1 cellular context compared by ENCODE assay signal in the genomic region with DNA sequence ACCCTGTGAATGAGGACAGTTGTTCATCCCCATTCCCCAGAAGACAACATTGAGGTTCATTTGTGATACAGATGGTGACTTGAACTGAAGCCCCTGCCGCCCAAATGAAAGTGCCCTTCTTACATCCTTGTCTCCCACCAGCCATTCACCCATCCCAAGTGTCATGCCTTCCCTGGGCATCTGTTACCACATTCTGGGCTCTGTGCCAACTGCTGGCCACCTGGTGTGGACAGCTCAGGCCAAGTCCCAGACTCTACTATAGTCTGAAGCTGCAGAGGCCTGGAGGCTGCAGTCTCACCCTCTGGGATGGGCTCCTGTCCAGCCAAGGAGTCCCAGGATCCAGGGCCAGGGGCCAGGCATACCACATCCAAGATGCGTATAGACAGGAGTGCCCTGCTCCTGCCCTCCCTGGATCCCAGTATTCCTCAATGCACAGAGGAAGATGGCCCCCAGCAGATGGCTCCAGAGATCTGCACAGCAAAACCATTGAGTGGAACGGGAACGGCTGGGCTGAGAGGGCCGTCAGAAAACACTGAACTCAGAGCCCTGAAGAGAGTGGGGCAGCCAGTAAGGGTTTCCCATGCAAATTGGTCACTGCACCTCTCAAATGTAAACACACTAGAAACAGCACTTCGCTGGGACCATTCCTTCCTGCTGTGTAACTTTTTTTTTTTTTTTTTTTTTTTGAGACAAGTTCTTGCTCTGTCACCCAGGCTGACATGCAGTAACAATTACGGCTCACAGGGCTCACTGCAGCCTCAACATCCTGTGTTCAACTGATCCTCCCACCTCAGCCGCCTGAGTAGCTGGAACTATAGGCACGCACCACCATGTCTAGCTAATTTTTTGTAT.
TF ChIP-seq lines count a peak whose summit lies in the region.

No MANE protein-coding gene starts in this region.

TF ChIP-seq in HEK293, 187 proteins besides CTCF, POLR2A, EP300 and RAD21 (continued from another document):
- TF ChIP-seq ZNF132 (tag by site-specific recombination; IDR thresholded peaks at IDR 0.05; ENCODE audit: borderline replicate concordance) (no peak), ZNF654 (tag by site-specific recombination; IDR thresholded peaks at IDR 0.05; ENCODE audit: low read depth) (peak; percentile 56), ZNF664 (tag by site-specific recombination; IDR thresholded peaks at IDR 0.05) (no peak), TRIM28 (IDR thresholded peaks at IDR 0.05; ENCODE audit: borderline replicate concordance, low read length) (no peak), ZNF292 (tag by site-specific recombination; IDR thresholded peaks at IDR 0.05; ENCODE audit: borderline replicate concordance, low read depth) (no peak), ZNF140 (tag by site-specific recombination; IDR thresholded peaks at IDR 0.05) (peak; percentile 64), ZNF600 (tag by site-specific recombination; IDR thresholded peaks at IDR 0.05) (peak; percentile 33; the same call in 1 of the 2 replicates), ZBTB48 (tag by site-specific recombination; IDR thresholded peaks at IDR 0.05) (peak; percentile 26; the same call in 1 of the 2 replicates), ZNF266 (tag by site-specific recombination; IDR thresholded peaks at IDR 0.05; ENCODE audit: low read depth) (no peak), ZNF571 (tag by site-specific recombination; IDR thresholded peaks at IDR 0.05) (no peak), ZBTB17 (tag by site-specific recombination; IDR thresholded peaks at IDR 0.05) (peak; percentile 68)
- TF ChIP-seq, protein P1, sequence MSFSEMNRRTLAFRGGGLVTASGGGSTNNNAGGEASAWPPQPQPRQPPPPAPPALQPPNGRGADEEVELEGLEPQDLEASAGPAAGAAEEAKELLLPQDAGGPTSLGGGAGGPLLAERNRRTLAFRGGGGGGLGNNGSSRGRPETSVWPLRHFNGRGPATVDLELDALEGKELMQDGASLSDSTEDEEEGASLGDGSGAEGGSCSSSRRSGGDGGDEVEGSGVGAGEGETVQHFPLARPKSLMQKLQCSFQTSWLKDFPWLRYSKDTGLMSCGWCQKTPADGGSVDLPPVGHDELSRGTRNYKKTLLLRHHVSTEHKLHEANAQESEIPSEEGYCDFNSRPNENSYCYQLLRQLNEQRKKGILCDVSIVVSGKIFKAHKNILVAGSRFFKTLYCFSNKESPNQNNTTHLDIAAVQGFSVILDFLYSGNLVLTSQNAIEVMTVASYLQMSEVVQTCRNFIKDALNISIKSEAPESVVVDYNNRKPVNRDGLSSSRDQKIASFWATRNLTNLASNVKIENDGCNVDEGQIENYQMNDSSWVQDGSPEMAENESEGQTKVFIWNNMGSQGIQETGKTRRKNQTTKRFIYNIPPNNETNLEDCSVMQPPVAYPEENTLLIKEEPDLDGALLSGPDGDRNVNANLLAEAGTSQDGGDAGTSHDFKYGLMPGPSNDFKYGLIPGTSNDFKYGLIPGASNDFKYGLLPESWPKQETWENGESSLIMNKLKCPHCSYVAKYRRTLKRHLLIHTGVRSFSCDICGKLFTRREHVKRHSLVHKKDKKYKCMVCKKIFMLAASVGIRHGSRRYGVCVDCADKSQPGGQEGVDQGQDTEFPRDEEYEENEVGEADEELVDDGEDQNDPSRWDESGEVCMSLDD (tag by site-specific recombination; IDR thresholded peaks at IDR 0.05): no peak
- TF ChIP-seq, protein P2, sequence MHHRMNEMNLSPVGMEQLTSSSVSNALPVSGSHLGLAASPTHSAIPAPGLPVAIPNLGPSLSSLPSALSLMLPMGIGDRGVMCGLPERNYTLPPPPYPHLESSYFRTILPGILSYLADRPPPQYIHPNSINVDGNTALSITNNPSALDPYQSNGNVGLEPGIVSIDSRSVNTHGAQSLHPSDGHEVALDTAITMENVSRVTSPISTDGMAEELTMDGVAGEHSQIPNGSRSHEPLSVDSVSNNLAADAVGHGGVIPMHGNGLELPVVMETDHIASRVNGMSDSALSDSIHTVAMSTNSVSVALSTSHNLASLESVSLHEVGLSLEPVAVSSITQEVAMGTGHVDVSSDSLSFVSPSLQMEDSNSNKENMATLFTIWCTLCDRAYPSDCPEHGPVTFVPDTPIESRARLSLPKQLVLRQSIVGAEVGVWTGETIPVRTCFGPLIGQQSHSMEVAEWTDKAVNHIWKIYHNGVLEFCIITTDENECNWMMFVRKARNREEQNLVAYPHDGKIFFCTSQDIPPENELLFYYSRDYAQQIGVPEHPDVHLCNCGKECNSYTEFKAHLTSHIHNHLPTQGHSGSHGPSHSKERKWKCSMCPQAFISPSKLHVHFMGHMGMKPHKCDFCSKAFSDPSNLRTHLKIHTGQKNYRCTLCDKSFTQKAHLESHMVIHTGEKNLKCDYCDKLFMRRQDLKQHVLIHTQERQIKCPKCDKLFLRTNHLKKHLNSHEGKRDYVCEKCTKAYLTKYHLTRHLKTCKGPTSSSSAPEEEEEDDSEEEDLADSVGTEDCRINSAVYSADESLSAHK (tag by site-specific recombination; IDR thresholded peaks at IDR 0.05): peak; percentile 44; the same call in 1 of the 2 replicates
